1 cellular context compared by ENCODE assay signal in the genomic region with DNA sequence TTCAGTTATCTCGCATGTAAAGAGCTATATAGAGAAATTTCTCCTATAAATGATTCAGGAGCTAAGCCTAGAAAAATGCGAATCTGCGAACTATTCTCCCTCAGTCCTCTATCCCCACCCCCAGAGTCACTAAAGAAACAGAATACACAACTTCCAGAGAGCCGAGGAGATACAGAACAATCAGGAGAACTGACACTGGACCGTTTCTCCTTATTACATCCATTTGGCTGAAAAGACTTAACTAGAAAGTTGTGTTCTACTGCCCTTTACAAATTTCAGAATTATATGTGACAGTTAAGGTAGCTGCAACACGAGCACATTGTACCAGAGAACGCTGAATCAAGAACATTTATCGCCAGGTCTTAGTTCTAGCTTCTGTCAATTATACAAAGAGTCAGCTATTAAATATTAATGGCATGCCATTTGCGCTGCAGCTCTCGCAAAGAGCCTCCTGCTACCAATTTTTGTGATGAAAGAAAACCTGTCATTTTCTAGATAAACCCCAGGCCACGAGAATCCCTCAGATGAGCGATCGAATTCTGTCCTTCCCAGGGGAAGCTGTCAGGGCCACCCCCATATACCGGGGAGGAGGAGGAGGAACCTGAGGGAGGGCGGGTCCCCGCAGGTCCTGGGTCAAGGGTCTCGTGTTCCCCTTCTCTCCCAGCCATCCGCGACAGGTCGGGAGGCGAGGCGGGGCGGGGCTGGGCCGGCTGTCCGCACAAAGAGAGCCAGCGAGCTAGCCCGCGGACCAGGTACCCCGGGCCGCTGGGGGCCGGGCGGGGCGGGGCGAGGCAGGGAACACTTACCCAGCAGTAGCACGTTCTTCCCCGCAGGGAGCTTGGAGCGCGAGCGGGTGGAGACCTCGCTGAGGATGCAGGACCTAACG.
TF ChIP-seq lines count a peak whose summit lies in the region.

No MANE protein-coding gene starts in this region.

TF ChIP-seq in HepG2, 621 proteins besides CTCF, POLR2A, EP300 and RAD21 (continued from another document and continues in another):
- TF ChIP-seq LRRFIP1 (CRISPR knock-in tag; conservative IDR thresholded peaks at IDR 0.05) (no peak), YY1 (IDR thresholded peaks at IDR 0.05; ENCODE audit: insufficient read depth, insufficient replicate concordance, low read depth, low read length) (no peak), ISX (CRISPR knock-in tag; conservative IDR thresholded peaks at IDR 0.05) (no peak), MAX (IDR thresholded peaks at IDR 0.05) (no peak; the same call in 1 of the 2 replicates), MBNL3 (CRISPR knock-in tag; conservative IDR thresholded peaks at IDR 0.05) (no peak), ZNF280D (CRISPR knock-in tag; IDR thresholded peaks at IDR 0.05) (no peak), DPF2 (CRISPR knock-in tag; IDR thresholded peaks at IDR 0.05; ENCODE audit: borderline replicate concordance, low read depth) (no peak), ZNF563 (CRISPR knock-in tag; IDR thresholded peaks at IDR 0.05) (no peak), BRCA1 (CRISPR knock-in tag; IDR thresholded peaks at IDR 0.05) (no peak), YEATS4 (CRISPR knock-in tag; IDR thresholded peaks at IDR 0.05; ENCODE audit: borderline replicate concordance) (no peak; the same call in 1 of the 2 replicates), DNMT3B (CRISPR knock-in tag; conservative IDR thresholded peaks at IDR 0.05) (no peak), ZNF558 (CRISPR knock-in tag; IDR thresholded peaks at IDR 0.05; ENCODE audit: borderline replicate concordance) (no peak), ZNF431 (CRISPR knock-in tag; IDR thresholded peaks at IDR 0.05; ENCODE audit: borderline replicate concordance, low read depth) (no peak), ZNF292 (CRISPR knock-in tag; IDR thresholded peaks at IDR 0.05; ENCODE audit: borderline replicate concordance, low read depth) (no peak), HNRNPL (IDR thresholded peaks at IDR 0.05; ENCODE audit: low read depth, low read length) (no peak), FOSL2 (CRISPR knock-in tag; IDR thresholded peaks at IDR 0.05) (no peak), ZNF451 (CRISPR knock-in tag; IDR thresholded peaks at IDR 0.05) (no peak), PCBP2 (optimal IDR thresholded peaks at IDR 0.05; ENCODE audit: low read depth, low read length, poor library complexity, severe bottlenecking) (no peak), EEA1 (CRISPR knock-in tag; IDR thresholded peaks at IDR 0.05; ENCODE audit: borderline replicate concordance) (peak; percentile 89; the same call in 1 of the 2 replicates), MAF1 (CRISPR knock-in tag; IDR thresholded peaks at IDR 0.05; ENCODE audit: borderline replicate concordance) (no peak), ZNF839 (CRISPR knock-in tag; IDR thresholded peaks at IDR 0.05; ENCODE audit: borderline replicate concordance) (no peak), ZNF468 (CRISPR knock-in tag; IDR thresholded peaks at IDR 0.05) (no peak), ZBTB39 (CRISPR knock-in tag; IDR thresholded peaks at IDR 0.05) (no peak), ZNF12 (CRISPR knock-in tag; IDR thresholded peaks at IDR 0.05) (no peak), PLSCR1 (CRISPR knock-in tag; IDR thresholded peaks at IDR 0.05; ENCODE audit: borderline replicate concordance) (no peak), ZNF788 (CRISPR knock-in tag; IDR thresholded peaks at IDR 0.05; ENCODE audit: borderline replicate concordance) (no peak; the same call in 1 of the 2 replicates), IRF9 (CRISPR knock-in tag; IDR thresholded peaks at IDR 0.05; ENCODE audit: borderline replicate concordance) (no peak; the same call in 1 of the 2 replicates)
- TF ChIP-seq, protein P1, sequence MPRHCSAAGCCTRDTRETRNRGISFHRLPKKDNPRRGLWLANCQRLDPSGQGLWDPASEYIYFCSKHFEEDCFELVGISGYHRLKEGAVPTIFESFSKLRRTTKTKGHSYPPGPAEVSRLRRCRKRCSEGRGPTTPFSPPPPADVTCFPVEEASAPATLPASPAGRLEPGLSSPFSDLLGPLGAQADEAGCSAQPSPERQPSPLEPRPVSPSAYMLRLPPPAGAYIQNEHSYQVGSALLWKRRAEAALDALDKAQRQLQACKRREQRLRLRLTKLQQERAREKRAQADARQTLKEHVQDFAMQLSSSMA (CRISPR knock-in tag; IDR thresholded peaks at IDR 0.05), result no peak
- TF ChIP-seq, protein P2, sequence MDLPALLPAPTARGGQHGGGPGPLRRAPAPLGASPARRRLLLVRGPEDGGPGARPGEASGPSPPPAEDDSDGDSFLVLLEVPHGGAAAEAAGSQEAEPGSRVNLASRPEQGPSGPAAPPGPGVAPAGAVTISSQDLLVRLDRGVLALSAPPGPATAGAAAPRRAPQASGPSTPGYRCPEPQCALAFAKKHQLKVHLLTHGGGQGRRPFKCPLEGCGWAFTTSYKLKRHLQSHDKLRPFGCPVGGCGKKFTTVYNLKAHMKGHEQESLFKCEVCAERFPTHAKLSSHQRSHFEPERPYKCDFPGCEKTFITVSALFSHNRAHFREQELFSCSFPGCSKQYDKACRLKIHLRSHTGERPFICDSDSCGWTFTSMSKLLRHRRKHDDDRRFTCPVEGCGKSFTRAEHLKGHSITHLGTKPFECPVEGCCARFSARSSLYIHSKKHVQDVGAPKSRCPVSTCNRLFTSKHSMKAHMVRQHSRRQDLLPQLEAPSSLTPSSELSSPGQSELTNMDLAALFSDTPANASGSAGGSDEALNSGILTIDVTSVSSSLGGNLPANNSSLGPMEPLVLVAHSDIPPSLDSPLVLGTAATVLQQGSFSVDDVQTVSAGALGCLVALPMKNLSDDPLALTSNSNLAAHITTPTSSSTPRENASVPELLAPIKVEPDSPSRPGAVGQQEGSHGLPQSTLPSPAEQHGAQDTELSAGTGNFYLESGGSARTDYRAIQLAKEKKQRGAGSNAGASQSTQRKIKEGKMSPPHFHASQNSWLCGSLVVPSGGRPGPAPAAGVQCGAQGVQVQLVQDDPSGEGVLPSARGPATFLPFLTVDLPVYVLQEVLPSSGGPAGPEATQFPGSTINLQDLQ (CRISPR knock-in tag; IDR thresholded peaks at IDR 0.05), result no peak
- TF ChIP-seq, protein P3, sequence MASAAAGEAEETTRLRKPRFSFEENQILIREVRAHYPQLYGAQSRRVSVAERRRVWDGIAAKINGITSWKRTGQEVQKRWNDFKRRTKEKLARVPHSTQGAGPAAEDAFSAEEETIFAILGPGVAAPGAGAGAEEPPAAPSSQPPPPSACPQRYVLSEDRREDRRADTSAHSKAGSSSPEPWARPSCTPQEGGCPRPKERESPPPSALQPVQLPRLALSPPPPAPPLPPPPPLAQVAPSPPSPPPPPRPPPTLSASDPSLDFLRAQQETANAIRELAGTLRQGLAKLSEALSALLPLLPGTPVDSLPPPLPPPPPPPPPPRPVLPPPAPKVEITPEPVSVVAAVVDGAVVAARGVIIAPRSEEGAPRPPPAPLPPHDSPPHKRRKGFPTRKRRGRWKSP (CRISPR knock-in tag; IDR thresholded peaks at IDR 0.05), result peak; percentile 31; the same call in 1 of the 2 replicates
- TF ChIP-seq, protein P4, sequence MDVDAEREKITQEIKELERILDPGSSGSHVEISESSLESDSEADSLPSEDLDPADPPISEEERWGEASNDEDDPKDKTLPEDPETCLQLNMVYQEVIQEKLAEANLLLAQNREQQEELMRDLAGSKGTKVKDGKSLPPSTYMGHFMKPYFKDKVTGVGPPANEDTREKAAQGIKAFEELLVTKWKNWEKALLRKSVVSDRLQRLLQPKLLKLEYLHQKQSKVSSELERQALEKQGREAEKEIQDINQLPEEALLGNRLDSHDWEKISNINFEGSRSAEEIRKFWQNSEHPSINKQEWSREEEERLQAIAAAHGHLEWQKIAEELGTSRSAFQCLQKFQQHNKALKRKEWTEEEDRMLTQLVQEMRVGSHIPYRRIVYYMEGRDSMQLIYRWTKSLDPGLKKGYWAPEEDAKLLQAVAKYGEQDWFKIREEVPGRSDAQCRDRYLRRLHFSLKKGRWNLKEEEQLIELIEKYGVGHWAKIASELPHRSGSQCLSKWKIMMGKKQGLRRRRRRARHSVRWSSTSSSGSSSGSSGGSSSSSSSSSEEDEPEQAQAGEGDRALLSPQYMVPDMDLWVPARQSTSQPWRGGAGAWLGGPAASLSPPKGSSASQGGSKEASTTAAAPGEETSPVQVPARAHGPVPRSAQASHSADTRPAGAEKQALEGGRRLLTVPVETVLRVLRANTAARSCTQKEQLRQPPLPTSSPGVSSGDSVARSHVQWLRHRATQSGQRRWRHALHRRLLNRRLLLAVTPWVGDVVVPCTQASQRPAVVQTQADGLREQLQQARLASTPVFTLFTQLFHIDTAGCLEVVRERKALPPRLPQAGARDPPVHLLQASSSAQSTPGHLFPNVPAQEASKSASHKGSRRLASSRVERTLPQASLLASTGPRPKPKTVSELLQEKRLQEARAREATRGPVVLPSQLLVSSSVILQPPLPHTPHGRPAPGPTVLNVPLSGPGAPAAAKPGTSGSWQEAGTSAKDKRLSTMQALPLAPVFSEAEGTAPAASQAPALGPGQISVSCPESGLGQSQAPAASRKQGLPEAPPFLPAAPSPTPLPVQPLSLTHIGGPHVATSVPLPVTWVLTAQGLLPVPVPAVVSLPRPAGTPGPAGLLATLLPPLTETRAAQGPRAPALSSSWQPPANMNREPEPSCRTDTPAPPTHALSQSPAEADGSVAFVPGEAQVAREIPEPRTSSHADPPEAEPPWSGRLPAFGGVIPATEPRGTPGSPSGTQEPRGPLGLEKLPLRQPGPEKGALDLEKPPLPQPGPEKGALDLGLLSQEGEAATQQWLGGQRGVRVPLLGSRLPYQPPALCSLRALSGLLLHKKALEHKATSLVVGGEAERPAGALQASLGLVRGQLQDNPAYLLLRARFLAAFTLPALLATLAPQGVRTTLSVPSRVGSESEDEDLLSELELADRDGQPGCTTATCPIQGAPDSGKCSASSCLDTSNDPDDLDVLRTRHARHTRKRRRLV (CRISPR knock-in tag; IDR thresholded peaks at IDR 0.05), result no peak
